8 cellular contexts compared by ENCODE assay signal in genomic region chr1:16685445-16686371, GRCh38. TPM values are rescaled to one million over a fixed set of nuclear protein-coding genes. Genes with fewer than 3 reads are reported as not detected.
DNase-seq lines count a peak whose midpoint lies in the region; ATAC-seq and TF ChIP-seq lines count a peak whose summit lies in the region.
"Not testable (repeated sequence)": the region's sequence is repeated elsewhere in the genome, so short reads cannot be mapped to it uniquely, and the experiment has no call there.
"Had no signal": no experiment of that assay in that cellular context is flagged by ENCODE, and none has a peak within 500 bp of the region (broad histone marks: within the 10 kb centered on the region; RNA-seq: fewer than 3 reads in every experiment).

No MANE protein-coding gene starts in this region.

- H3K27me3 Mint-ChIP-seq in activated CD8-positive, alpha-beta T cell treated with anti-CD3 and anti-CD28 coated beads, Interleukin-2, amount 10 ng/mL, durations not matched to agents 7 days and 5 days (ENCODE audit: low read depth); brain: not testable (repeated sequence)
- H3K27me3 Mint-ChIP-seq in naive thymus-derived CD8-positive, alpha-beta T cell: peaks cover 0 to 13% (median 4%) of the 10 kb centered on the region in 5 donors

- H3K4me3 ChIP-seq in DND-41 (ENCODE audit: low read depth in 1 of 2, low read length in 2 of 2); fibroblast of the aortic adventitia (ENCODE audit: low read depth, low read length): not testable (repeated sequence)
- H3K4me3 ChIP-seq in HAP-1 (peak overlapping the region; percentile 23), OCI-LY3 (ENCODE audit: low read length) (peak overlapping the region; percentile 62)

- not testable (repeated sequence) for H3K36me3 ChIP-seq in DND-41 (ENCODE audit: insufficient read depth, low read length); HAP-1 (replicated peaks); OCI-LY3 (replicated peaks; ENCODE audit: low read depth, low read length)

- not testable (repeated sequence) for H3K4me1 Mint-ChIP-seq in activated CD8-positive, alpha-beta T cell treated with anti-CD3 and anti-CD28 coated beads, Interleukin-2, amount 10 ng/mL, durations not matched to agents 7 days and 5 days (ENCODE audit: low read depth); brain; naive thymus-derived CD8-positive, alpha-beta T cell

- not testable (repeated sequence) for H3K36me3 Mint-ChIP-seq in activated CD8-positive, alpha-beta T cell treated with anti-CD3 and anti-CD28 coated beads, Interleukin-2, amount 10 ng/mL, durations not matched to agents 7 days and 5 days (ENCODE audit: low read depth); brain; naive thymus-derived CD8-positive, alpha-beta T cell

- H3K27me3 ChIP-seq in DND-41 (ENCODE audit: insufficient read depth, low read length, poor library complexity); HAP-1 (ENCODE audit: low read depth); OCI-LY3 (ENCODE audit: low read depth, low read length): not testable (repeated sequence)

- CTCF ChIA-PET in activated CD8-positive, alpha-beta T cell treated with anti-CD3 and anti-CD28 coated beads, Interleukin-2, amount 10 ng/mL, durations not matched to agents 7 days and 5 days (lab: Charles Lee): not testable (repeated sequence)

- not testable (repeated sequence) for H3K9me3 ChIP-seq in DND-41 (ENCODE audit: insufficient read depth, low read length, severe bottlenecking); HAP-1; OCI-LY3 (ENCODE audit: insufficient read depth, low read length)

- not testable (repeated sequence) for H2AFZ ChIP-seq in DND-41 (ENCODE audit: low read depth, low read length); OCI-LY3 (ENCODE audit: low read depth, low read length)

- H3K4me3 Mint-ChIP-seq in activated CD8-positive, alpha-beta T cell treated with anti-CD3 and anti-CD28 coated beads, Interleukin-2, amount 10 ng/mL, durations not matched to agents 7 days and 5 days: not testable (repeated sequence)
- H3K4me3 Mint-ChIP-seq in brain: peak overlapping the region in 3 of 5 experiments; percentile 4 to 15 (median 7)
- H3K4me3 Mint-ChIP-seq in naive thymus-derived CD8-positive, alpha-beta T cell: peak overlapping the region in 5 of 10 donors; percentile 26 to 73 (median 54)

- H3K4me1 ChIP-seq in DND-41 (ENCODE audit: insufficient read depth, low read length); HAP-1; OCI-LY3 (ENCODE audit: low read length): not testable (repeated sequence)

- DNase-seq in DND-41; activated CD8-positive, alpha-beta T cell treated with anti-CD3 and anti-CD28 coated beads, Interleukin-2, amount 10 ng/mL, durations not matched to agents 7 days and 5 days; naive thymus-derived CD8-positive, alpha-beta T cell: not testable (repeated sequence)
- DNase-seq in HAP-1 (ENCODE audit: low spot score in 2 of 2): peak; percentile 9 to 18
- DNase-seq in fibroblast of the aortic adventitia (ENCODE audit: low read depth): peak; percentile 26

- H4K20me1 ChIP-seq in DND-41 (ENCODE audit: insufficient read depth, low read length); OCI-LY3 (ENCODE audit: insufficient read depth, low read length): not testable (repeated sequence)

- not testable (repeated sequence) for H3K9me3 Mint-ChIP-seq in activated CD8-positive, alpha-beta T cell treated with anti-CD3 and anti-CD28 coated beads, Interleukin-2, amount 10 ng/mL, durations not matched to agents 7 days and 5 days (ENCODE audit: insufficient read depth); brain; naive thymus-derived CD8-positive, alpha-beta T cell

- in situ Hi-C loops in HAP-1 (cut with MboI; ENCODE audit: low sequenced_read_pairs): not testable (repeated sequence)

- not testable (repeated sequence) for H3K27ac ChIP-seq in DND-41 (ENCODE audit: low read length); OCI-LY3 (ENCODE audit: low read length)

- TF ChIP-seq CTCF in DND-41 (IDR thresholded peaks at IDR 0.05; ENCODE audit: borderline replicate concordance, extremely low read depth, low read length, poor library complexity, severe bottlenecking); OCI-LY3 (IDR thresholded peaks at IDR 0.05; ENCODE audit: low read depth, low read length); brain (conservative IDR thresholded peaks at IDR 0.05); fibroblast of the aortic adventitia (IDR thresholded peaks at IDR 0.05; ENCODE audit: insufficient read depth, low read length): not testable (repeated sequence)

- not testable (repeated sequence) for H3K27ac Mint-ChIP-seq in activated CD8-positive, alpha-beta T cell treated with anti-CD3 and anti-CD28 coated beads, Interleukin-2, amount 10 ng/mL, durations not matched to agents 7 days and 5 days
- peak overlapping the region in 1 of 5 experiments; percentile 19 for H3K27ac Mint-ChIP-seq in brain
- peak overlapping the region in 2 of 10 donors; percentile 11 to 22 for H3K27ac Mint-ChIP-seq in naive thymus-derived CD8-positive, alpha-beta T cell

- H3K9ac ChIP-seq in DND-41 (ENCODE audit: low read depth, low read length); OCI-LY3 (ENCODE audit: low read length): not testable (repeated sequence)

- ATAC-seq in DND-41 (ENCODE audit: insufficient read depth, low read depth): peak; percentile 47; the same call in 1 of the 3 replicates
- ATAC-seq in activated CD8-positive, alpha-beta T cell treated with anti-CD3 and anti-CD28 coated beads, Interleukin-2, amount 10 ng/mL, durations not matched to agents 7 days and 5 days: peak; percentile 60
- ATAC-seq in naive thymus-derived CD8-positive, alpha-beta T cell: peak; percentile 60 to 64

- not testable (repeated sequence) for H3K4me2 ChIP-seq in DND-41 (ENCODE audit: insufficient read depth, low read length)
- H3K4me2 ChIP-seq in OCI-LY3 (ENCODE audit: low read length): peak overlapping the region; percentile 56

- H3K79me2 ChIP-seq in DND-41 (ENCODE audit: insufficient read depth, low read length); OCI-LY3 (ENCODE audit: low read length): not testable (repeated sequence)

- POLR2A ChIA-PET in activated CD8-positive, alpha-beta T cell treated with anti-CD3 and anti-CD28 coated beads, Interleukin-2, amount 10 ng/mL, durations not matched to agents 7 days and 5 days (lab: Charles Lee): interaction anchor here (0.7 kb wide), 1 partner anchor 655 kb away, joined by 3 read pairs; no protein-coding TSS in a partner anchor
- POLR2A ChIA-PET in naive thymus-derived CD8-positive, alpha-beta T cell (lab: Charles Lee): not testable (repeated sequence)

RNA-seq across cellular contexts. Expression of gene RNU1-3, which starts 19.0 kb away (rescaled TPM):
- total RNA-seq in activated CD8-positive, alpha-beta T cell treated with anti-CD3 and anti-CD28 coated beads, Interleukin-2, amount 10 ng/mL, durations not matched to agents 7 days and 5 days: 1,000 to 10,000 TPM; 1,730 to 2,232 TPM
- not detected for polyA plus RNA-seq in brain (ENCODE audit: insufficient read depth, low read depth, low replicate concordance)
- under 0.01 and 2,882 TPM in 2 replicates for total RNA-seq in fibroblast of the aortic adventitia (ENCODE audit: low replicate concordance)
- total RNA-seq in naive thymus-derived CD8-positive, alpha-beta T cell: 1,000 to 10,000 TPM; 3,449 to 3,916 TPM
- 10 to 100 TPM in 1 of 3 donors, not detected in 2; 22.6 TPM for polyA plus RNA-seq in naive thymus-derived CD8-positive, alpha-beta T cell
- total RNA-seq: LHCN-M2 had no signal

RNA-seq across cellular contexts. Expression of gene RNU1-4, which starts 54.6 kb away (rescaled TPM):
- total RNA-seq in activated CD8-positive, alpha-beta T cell treated with anti-CD3 and anti-CD28 coated beads, Interleukin-2, amount 10 ng/mL, durations not matched to agents 7 days and 5 days: 1,000 to 10,000 TPM; 1,730 to 2,232 TPM
- not detected for polyA plus RNA-seq in brain (ENCODE audit: insufficient read depth, low read depth, low replicate concordance)
- total RNA-seq in fibroblast of the aortic adventitia (ENCODE audit: low replicate concordance): under 0.01 and 2,882 TPM in 2 replicates
- total RNA-seq in naive thymus-derived CD8-positive, alpha-beta T cell: 1,000 to 10,000 TPM; 3,449 to 3,916 TPM
- 10 to 100 TPM in 1 of 3 donors, not detected in 2; 22.6 TPM for polyA plus RNA-seq in naive thymus-derived CD8-positive, alpha-beta T cell
- total RNA-seq: LHCN-M2 had no signal
